8 cellular contexts compared by ENCODE assay signal in genomic region chr22:19941365-19942070, GRCh38. TPM values are rescaled to one million over a fixed set of nuclear protein-coding genes. Genes with fewer than 3 reads are reported as not detected.
DNase-seq lines count a peak whose midpoint lies in the region; ATAC-seq, FAIRE-seq and TF ChIP-seq lines count a peak whose summit lies in the region.

Gene COMT, plus strand, starts transcription at chr22:19941772. Its CDS starts 20,755 bp downstream, at chr22:19962527.
Gene TXNRD2, minus strand, starts transcription at chr22:19941818. Its CDS starts 15 bp downstream, at chr22:19941803.

- peak within 1 kb of the TSS; percentile 57 for H3K4me3 ChIP-seq in SJSA1
- peak within 1 kb of the TSS; percentile 71 to 90 (median 84) for H3K4me3 ChIP-seq in pancreas
- H3K4me3 ChIP-seq in tibial artery = peak within 1 kb of the TSS; percentile 79 to 99

- H3K9me3 ChIP-seq in SJSA1 (replicated peaks) = no peaks in the 10 kb centered on the region
- no peaks in the 10 kb centered on the region for H3K9me3 ChIP-seq in pancreas
- H3K9me3 ChIP-seq in tibial artery = no peaks in the 10 kb centered on the region

- H3K4me1 ChIP-seq in SJSA1 (replicated peaks) = peaks cover 46% of the 10 kb centered on the region
- peaks cover 13 to 23% (median 19%) of the 10 kb centered on the region in 3 donors for H3K4me1 ChIP-seq in pancreas
- peaks cover 0 to 48% (median 32%) of the 10 kb centered on the region in 4 donors for H3K4me1 ChIP-seq in tibial artery

- ATAC-seq in HG03095 (IDR thresholded peaks at IDR 0.05; ENCODE audit: unreplicated experiment) (peak; percentile 53), pancreas (peak; percentile 86 to 93 (median 89)), HG03520 (IDR thresholded peaks at IDR 0.05; ENCODE audit: unreplicated experiment) (no peak)

- H3K36me3 ChIP-seq in SJSA1 (peaks cover 12% of the 10 kb centered on the region; the same call in 1 of the 2 replicates), pancreas (no peaks in the 10 kb centered on the region), tibial artery (no peaks in the 10 kb centered on the region)

- intact Hi-C loops in pancreas (cut with DNase I) (no loop called here), tibial artery (cut with DNase I; ENCODE audit: low total_unique reads) (no loop called here)

- TF ChIP-seq CTCF in pancreas (IDR thresholded peaks at IDR 0.05) (no peak), tibial artery (IDR thresholded peaks at IDR 0.05) (no peak)

- H3K27ac ChIP-seq in SJSA1 = peak within 1 kb of the TSS; percentile 98
- H3K27ac ChIP-seq in pancreas = peak within 1 kb of the TSS; percentile 53 to 96 (median 87)
- peak within 1 kb of the TSS; percentile 96 to 98 for H3K27ac ChIP-seq in tibial artery

- H3K27me3 ChIP-seq in SJSA1 (replicated peaks) (no peaks in the 10 kb centered on the region), pancreas (no peaks in the 10 kb centered on the region), tibial artery (no peaks in the 10 kb centered on the region)

- FAIRE-seq in pancreas (lab: Jason Lieb, UNC) = no peak

- 1% methylated on average over 27 to 62 of the region's 62 CpGs for WGBS in pancreas, 2 donors

- peak; percentile 91 for TF ChIP-seq POLR2A in GM10847 (IDR thresholded peaks at IDR 0.05; ENCODE audit: extremely low read depth, insufficient read length)

- DNase-seq in SJSA1 (ENCODE audit: low read depth in 1 of 2, low spot score in 2 of 2) = peak; percentile 63 to 77
- peak; percentile 74 for DNase-seq in activated naive CD4-positive, alpha-beta T cell treated with anti-CD3 and anti-CD28 coated beads, Interleukin-2, amount 50 U/mL, for 16 hours
- DNase-seq in glomerular visceral epithelial cell (ENCODE audit: extremely low spot score) = peak; percentile 64
- peak; percentile 66 to 89 (median 74) for DNase-seq in pancreas
- peak; percentile 61 to 86 for DNase-seq in tibial artery

RNA-seq across cellular contexts. Expression of gene COMT, which starts in this region (rescaled TPM):
- 288 and 492 TPM in 2 replicates for total RNA-seq in SJSA1 (2014; rRNA removed; shearing (Covaris generic))
- 10 to 100 TPM; 48.9 to 95.0 (median 62.3) TPM for total RNA-seq in pancreas
- 10 to 100 TPM; 47.9 to 87.8 TPM for polyA plus RNA-seq in pancreas

RNA-seq across cellular contexts. Expression of gene TXNRD2, which starts in this region (rescaled TPM):
- total RNA-seq in SJSA1 (2014; rRNA removed; shearing (Covaris generic)) = 25.5 and 42.5 TPM in 2 replicates
- total RNA-seq in pancreas = 10 to 100 TPM in 5 of 6 donors, 1 to 10 TPM in 1; 9.6 to 16.9 (median 13.6) TPM
- polyA plus RNA-seq in pancreas = 10 to 100 TPM; 33.7 to 41.6 TPM
